ENCODE assay signal across 2 cellular contexts in genomic region chr2:127624321-127625145, GRCh38.
TF ChIP-seq lines count a peak whose summit lies in the region.

No MANE protein-coding gene starts in this region.

TF ChIP-seq in IMR-90, 13 proteins besides CTCF, POLR2A, EP300 and RAD21:
- TF ChIP-seq RFX5 (IDR thresholded peaks at IDR 0.05; ENCODE audit: low read depth, low read length) (no peak), MXI1 (IDR thresholded peaks at IDR 0.05; ENCODE audit: borderline replicate concordance, low read depth, low read length) (no peak)
- TF ChIP-seq, protein P1, sequence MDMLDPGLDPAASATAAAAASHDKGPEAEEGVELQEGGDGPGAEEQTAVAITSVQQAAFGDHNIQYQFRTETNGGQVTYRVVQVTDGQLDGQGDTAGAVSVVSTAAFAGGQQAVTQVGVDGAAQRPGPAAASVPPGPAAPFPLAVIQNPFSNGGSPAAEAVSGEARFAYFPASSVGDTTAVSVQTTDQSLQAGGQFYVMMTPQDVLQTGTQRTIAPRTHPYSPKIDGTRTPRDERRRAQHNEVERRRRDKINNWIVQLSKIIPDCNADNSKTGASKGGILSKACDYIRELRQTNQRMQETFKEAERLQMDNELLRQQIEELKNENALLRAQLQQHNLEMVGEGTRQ (IDR thresholded peaks at IDR 0.05; ENCODE audit: low read depth, low read length) = no peak
- TF ChIP-seq, protein P2, sequence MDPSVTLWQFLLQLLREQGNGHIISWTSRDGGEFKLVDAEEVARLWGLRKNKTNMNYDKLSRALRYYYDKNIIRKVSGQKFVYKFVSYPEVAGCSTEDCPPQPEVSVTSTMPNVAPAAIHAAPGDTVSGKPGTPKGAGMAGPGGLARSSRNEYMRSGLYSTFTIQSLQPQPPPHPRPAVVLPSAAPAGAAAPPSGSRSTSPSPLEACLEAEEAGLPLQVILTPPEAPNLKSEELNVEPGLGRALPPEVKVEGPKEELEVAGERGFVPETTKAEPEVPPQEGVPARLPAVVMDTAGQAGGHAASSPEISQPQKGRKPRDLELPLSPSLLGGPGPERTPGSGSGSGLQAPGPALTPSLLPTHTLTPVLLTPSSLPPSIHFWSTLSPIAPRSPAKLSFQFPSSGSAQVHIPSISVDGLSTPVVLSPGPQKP (IDR thresholded peaks at IDR 0.05; ENCODE audit: borderline replicate concordance, low read depth, low read length) = no peak

TF ChIP-seq in GM12891, 5 proteins besides CTCF, POLR2A, EP300 and RAD21:
- no peak for TF ChIP-seq SPI1 (IDR thresholded peaks at IDR 0.05; ENCODE audit: low read depth, low read length)
- TF ChIP-seq TAF1 (IDR thresholded peaks at IDR 0.05; ENCODE audit: low read depth, low read length) = no peak
- no peak for TF ChIP-seq POLR2AphosphoS5 (IDR thresholded peaks at IDR 0.05; ENCODE audit: low read depth, low read length)
- no peak for TF ChIP-seq POU2F2 (IDR thresholded peaks at IDR 0.05; ENCODE audit: low read depth, low read length)
- no peak for TF ChIP-seq PAX5 (IDR thresholded peaks at IDR 0.05; ENCODE audit: insufficient read depth, low read length, severe bottlenecking)
TF ChIP-seq in GM12891: peak in this region for 0.
